Comparison of ENCODE assay signal across 12 cellular contexts in the genomic region with DNA sequence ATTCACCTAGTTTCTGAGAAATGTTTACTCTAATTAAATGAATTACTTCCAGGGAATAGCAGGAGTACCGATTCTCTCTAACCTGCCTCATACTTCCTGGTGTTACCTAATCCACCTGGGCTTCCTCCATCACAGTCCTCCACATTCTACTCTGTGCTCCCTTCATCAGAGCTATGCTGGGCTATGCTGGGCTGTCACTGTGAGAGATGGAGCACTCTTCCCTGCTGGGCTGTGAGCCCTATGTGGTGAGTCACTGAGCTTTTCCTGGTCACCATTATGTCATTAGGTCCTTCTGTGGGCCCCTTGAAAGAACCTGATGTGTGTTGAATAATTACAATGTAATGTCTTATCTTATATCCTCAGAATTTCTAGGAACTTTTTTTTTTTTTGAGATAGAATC. TPM values are rescaled to one million over a fixed set of nuclear protein-coding genes. Genes with fewer than 3 reads are reported as not detected.
"Had no signal": no experiment of that assay in that cellular context is flagged by ENCODE, and none has a peak within 500 bp of the region (broad histone marks: within the 10 kb centered on the region; RNA-seq: fewer than 3 reads in every experiment).

No MANE protein-coding gene starts in this region.

RNA-seq across cellular contexts. Expression of a gene that starts 43.2 kb away (rescaled TPM):
- total RNA-seq: activated CD8-positive, alpha-beta memory T cell treated with anti-CD3 and anti-CD28 coated beads for 36 hours; activated naive CD8-positive, alpha-beta T cell treated with anti-CD3 and anti-CD28 coated beads, Interleukin-2, amount 10 ng/mL, durations not matched to agents 7 days and 5 days; activated T-cell treated with anti-CD3 and anti-CD28 coated beads, Interleukin-2, amount 50 U/mL, for 4 hours; esophagus muscularis mucosa; gastrocnemius medialis; mesenteric fat pad; naive thymus-derived CD8-positive, alpha-beta T cell; omental fat pad; posterior vena cava; renal cortical epithelial cell; sigmoid colon; T-cell had no signal
- polyA plus RNA-seq: naive thymus-derived CD8-positive, alpha-beta T cell; sigmoid colon had no signal

RNA-seq across cellular contexts. Expression of a gene that starts 54.0 kb away (rescaled TPM):
- total RNA-seq: activated CD8-positive, alpha-beta memory T cell treated with anti-CD3 and anti-CD28 coated beads for 36 hours; activated naive CD8-positive, alpha-beta T cell treated with anti-CD3 and anti-CD28 coated beads, Interleukin-2, amount 10 ng/mL, durations not matched to agents 7 days and 5 days; esophagus muscularis mucosa; gastrocnemius medialis; mesenteric fat pad; naive thymus-derived CD8-positive, alpha-beta T cell; omental fat pad; posterior vena cava; sigmoid colon had no signal
- polyA plus RNA-seq: naive thymus-derived CD8-positive, alpha-beta T cell had no signal
